Comparison of ENCODE assay signal across 8 cellular contexts in genomic region chr11:62540804-62541671, GRCh38. TPM values are rescaled to one million over a fixed set of nuclear protein-coding genes. Genes with fewer than 3 reads are reported as not detected.
DNase-seq lines count a peak whose midpoint lies in the region; ATAC-seq and TF ChIP-seq lines count a peak whose summit lies in the region.

No MANE protein-coding gene starts in this region.

- peak overlapping the region; percentile 100 for H3K27ac ChIP-seq in left ventricle myocardium inferior (replicated peaks)
- H3K27ac ChIP-seq in substantia nigra (ENCODE audit: low read depth, low read length, poor library complexity, severe bottlenecking): peak overlapping the region; percentile 13

- H3K4me3 ChIP-seq in left ventricle myocardium inferior: peak overlapping the region; percentile 100

- TF ChIP-seq CTCF in left ventricle myocardium inferior (IDR thresholded peaks at IDR 0.05; ENCODE audit: borderline replicate concordance): no peak

- ATAC-seq in HG03135 (IDR thresholded peaks at IDR 0.05; ENCODE audit: unreplicated experiment): peak; percentile 35

- no peaks in the 10 kb centered on the region for H3K9me3 ChIP-seq in left ventricle myocardium inferior (replicated peaks)

- intact Hi-C loops in left ventricle myocardium inferior (cut with micrococcal nuclease): loop anchor here (5.0 to 10.0 kb wide), 3 partner anchors 34 to 146 kb away; no protein-coding TSS in a partner anchor

- H3K36me3 ChIP-seq in left ventricle myocardium inferior: peaks cover 2% of the 10 kb centered on the region

- DNase-seq in stimulated activated CD4-positive, alpha-beta T cell treated with anti-CD3 and anti-CD28 coated beads, Interleukin-4, amount 100 ng/mL, for 24 hours: peak; percentile 52
- DNase-seq in stimulated activated CD4-positive, alpha-beta T cell treated with anti-CD3 and anti-CD28 coated beads, Interleukin-4, amount 100 ng/mL, for 4 hours: no peak
- DNase-seq in activated CD4-positive, alpha-beta T cell treated with anti-CD3 and anti-CD28 coated beads, Interleukin-2, amount 50 U/mL, for 48 hours: peak; percentile 57 to 68
- DNase-seq in left ventricle myocardium inferior (peak; percentile 50), substantia nigra (lab: John Stamatoyannopoulos, UW) (peak in 17 of 49 donors; percentile 8 to 73 (median 31)), NCI-H82 treated with DMSO at 0.1 percent for 48 hours (lab: John Stamatoyannopoulos, UW; ENCODE audit: unreplicated experiment) (no peak)
- DNase-seq in activated CD4-positive, CD25-positive, alpha-beta regulatory T cell (lab: John Stamatoyannopoulos, UW): no peak

- no peaks in the 10 kb centered on the region for H3K27me3 ChIP-seq in left ventricle myocardium inferior (ENCODE audit: low read depth)

- peaks cover 100% of the 10 kb centered on the region for H3K4me1 ChIP-seq in left ventricle myocardium inferior

RNA-seq across cellular contexts. Expression of gene AHNAK, which starts 5.6 kb away (rescaled TPM):
- 290 TPM for total RNA-seq in left ventricle myocardium inferior

RNA-seq across cellular contexts. Expression of gene EEF1G, which starts 32.7 kb away (rescaled TPM):
- 958 TPM for total RNA-seq in left ventricle myocardium inferior

RNA-seq across cellular contexts. Expression of gene TUT1, which starts 50.3 kb away (rescaled TPM):
- total RNA-seq in left ventricle myocardium inferior: 12.5 TPM

Comparison
In these comparisons a context has a peak if more than half of its experiments do, and no peak if none do; other contexts are left out.
1. DNase-seq: peak in stimulated activated CD4-positive, alpha-beta T cell treated with anti-CD3 and anti-CD28 coated beads, Interleukin-4, amount 100 ng/mL, for 24 hours (single experiment), activated CD4-positive, alpha-beta T cell treated with anti-CD3 and anti-CD28 coated beads, Interleukin-2, amount 50 U/mL, for 48 hours (2 of 2) and left ventricle myocardium inferior (single experiment); none in stimulated activated CD4-positive, alpha-beta T cell treated with anti-CD3 and anti-CD28 coated beads, Interleukin-4, amount 100 ng/mL, for 4 hours (0 of 2), NCI-H82 treated with DMSO at 0.1 percent for 48 hours (single experiment) and activated CD4-positive, CD25-positive, alpha-beta regulatory T cell (0 of 4).